Comparison of ENCODE assay signal across 1 cellular context in genomic region chr19:35793381-35794165, GRCh38.
A peak's percentile ranks its signal among the peaks of the same experiment; 100 is the strongest.
TF ChIP-seq lines count a peak whose summit lies in the region.

No MANE protein-coding gene starts in this region.

TF ChIP-seq in K562, 482 proteins besides CTCF, POLR2A, EP300 and RAD21:
- TF ChIP-seq, protein P1, sequence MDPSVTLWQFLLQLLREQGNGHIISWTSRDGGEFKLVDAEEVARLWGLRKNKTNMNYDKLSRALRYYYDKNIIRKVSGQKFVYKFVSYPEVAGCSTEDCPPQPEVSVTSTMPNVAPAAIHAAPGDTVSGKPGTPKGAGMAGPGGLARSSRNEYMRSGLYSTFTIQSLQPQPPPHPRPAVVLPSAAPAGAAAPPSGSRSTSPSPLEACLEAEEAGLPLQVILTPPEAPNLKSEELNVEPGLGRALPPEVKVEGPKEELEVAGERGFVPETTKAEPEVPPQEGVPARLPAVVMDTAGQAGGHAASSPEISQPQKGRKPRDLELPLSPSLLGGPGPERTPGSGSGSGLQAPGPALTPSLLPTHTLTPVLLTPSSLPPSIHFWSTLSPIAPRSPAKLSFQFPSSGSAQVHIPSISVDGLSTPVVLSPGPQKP (CRISPR knock-in tag; IDR thresholded peaks at IDR 0.05): no peak
- TF ChIP-seq HEY1 (CRISPR knock-in tag; IDR thresholded peaks at IDR 0.05; ENCODE audit: borderline replicate concordance) (no peak), KLF6 (CRISPR knock-in tag; IDR thresholded peaks at IDR 0.05; ENCODE audit: borderline replicate concordance) (no peak), GATA2 (CRISPR knock-in tag; IDR thresholded peaks at IDR 0.05) (no peak), PRDM10 (IDR thresholded peaks at IDR 0.05; ENCODE audit: partially characterized antibody) (no peak), HMG20B (CRISPR knock-in tag; IDR thresholded peaks at IDR 0.05) (no peak), POLR2AphosphoS5 (IDR thresholded peaks at IDR 0.05; ENCODE audit: control insufficient read depth, insufficient read depth, low read depth, low read length) (no peak), NRF1 (conservative IDR thresholded peaks at IDR 0.05 in 1 of 2, IDR thresholded peaks at IDR 0.05 in 1 of 2) (peak; percentile 60 to 64), JUND (IDR thresholded peaks at IDR 0.05; ENCODE audit: borderline replicate concordance, low read depth, low read length) (0 out of 2 replicates have a peak, but pooled peaks have one; percentile 27), JUND (tag; IDR thresholded peaks at IDR 0.05; ENCODE audit: borderline replicate concordance, low read depth, low read length) (no peak), U2AF2 (optimal IDR thresholded peaks at IDR 0.05; ENCODE audit: low read depth, low read length) (no peak), ZNF584 (CRISPR knock-in tag; IDR thresholded peaks at IDR 0.05; ENCODE audit: low read depth) (no peak), SAFB2 (IDR thresholded peaks at IDR 0.05; ENCODE audit: borderline replicate concordance, low read depth, low read length, severe bottlenecking) (no peak), HIVEP1 (CRISPR knock-in tag; IDR thresholded peaks at IDR 0.05) (no peak), ATF1 (CRISPR knock-in tag; IDR thresholded peaks at IDR 0.05) (no peak), ATF1 (tag; IDR thresholded peaks at IDR 0.05) (no peak), ZFX (CRISPR knock-in tag; IDR thresholded peaks at IDR 0.05) (no peak), SPI1 (IDR thresholded peaks at IDR 0.05; ENCODE audit: borderline replicate concordance, low read depth, low read length) (peak; percentile 48; the same call in 1 of the 2 replicates), SP1 (CRISPR knock-in tag; IDR thresholded peaks at IDR 0.05) (no peak), ZNF507 (tag; conservative IDR thresholded peaks at IDR 0.05) (no peak), ELF4 (CRISPR knock-in tag; IDR thresholded peaks at IDR 0.05) (no peak), XRCC4 (IDR thresholded peaks at IDR 0.05; ENCODE audit: extremely low read depth, insufficient read depth, insufficient read length) (no peak), FOSL1 (tag; conservative IDR thresholded peaks at IDR 0.05) (peak; percentile 62), TCF7L2 (IDR thresholded peaks at IDR 0.05; ENCODE audit: low read depth, low read length) (no peak), FOXK1 (CRISPR knock-in tag; IDR thresholded peaks at IDR 0.05; ENCODE audit: borderline replicate concordance) (no peak), BRF1 (IDR thresholded peaks at IDR 0.05; ENCODE audit: borderline replicate concordance, extremely low read depth, insufficient read length) (no peak), ETV5 (CRISPR knock-in tag; IDR thresholded peaks at IDR 0.05; ENCODE audit: low read depth) (no peak), ZNF263 (CRISPR knock-in tag; IDR thresholded peaks at IDR 0.05; ENCODE audit: borderline replicate concordance) (peak; percentile 19; the same call in 1 of the 2 replicates)
